17 cellular contexts compared by ENCODE assay signal in the genomic region with DNA sequence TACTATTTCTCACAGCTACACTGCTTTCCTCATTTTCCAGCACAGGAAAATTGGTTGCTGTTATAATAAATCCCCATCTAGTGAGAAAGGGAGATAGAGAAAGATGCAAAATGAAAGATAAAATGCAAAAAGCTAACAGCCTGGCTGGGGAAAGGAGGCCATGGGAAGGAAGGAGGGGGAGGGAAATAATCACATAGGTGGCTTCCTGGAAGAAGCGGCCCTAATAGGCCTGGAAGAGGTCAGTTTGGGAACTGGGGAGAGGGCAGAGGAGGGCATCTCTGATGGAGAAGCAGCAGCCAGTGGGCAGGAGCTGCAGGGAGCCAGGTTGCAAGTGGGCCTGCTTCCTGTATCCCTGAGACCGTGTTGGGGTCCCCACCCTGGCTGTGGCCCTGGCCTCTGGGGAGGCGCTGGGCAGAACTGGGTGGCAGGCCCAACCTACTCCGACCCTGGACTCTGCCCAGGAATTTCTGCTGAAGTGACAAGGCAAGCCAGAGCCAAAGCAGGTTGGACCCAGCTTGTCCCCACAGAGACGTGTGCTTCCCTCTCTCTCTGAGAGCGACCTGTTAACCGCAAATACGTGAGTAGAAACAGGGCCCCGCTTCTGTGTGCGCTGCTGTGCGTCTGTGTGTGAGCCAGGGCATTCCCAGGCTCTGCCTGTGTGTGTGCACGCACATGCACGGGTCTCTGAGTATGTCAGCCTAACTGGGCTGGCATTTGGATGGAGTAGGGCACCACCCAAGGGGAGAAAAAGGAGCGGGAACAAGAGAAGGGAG. TPM values are rescaled to one million over a fixed set of nuclear protein-coding genes. Genes with fewer than 3 reads are reported as not detected.
DNase-seq lines count a peak whose midpoint lies in the region; ATAC-seq, FAIRE-seq and TF ChIP-seq lines count a peak whose summit lies in the region.
"Had no signal": no experiment of that assay in that cellular context is flagged by ENCODE, and none has a peak within 500 bp of the region (broad histone marks: within the 10 kb centered on the region; RNA-seq: fewer than 3 reads in every experiment).

No MANE protein-coding gene starts in this region.

- H3K79me2 ChIP-seq in K562 (ENCODE audit: control insufficient read depth, insufficient read depth, low read length) (no peaks in the 10 kb centered on the region), HepG2 (ENCODE audit: insufficient read depth, low read length) (no peaks in the 10 kb centered on the region)

- TF ChIP-seq EP300 in K562 (IDR thresholded peaks at IDR 0.05; ENCODE audit: low read length): no peak
- peak in 1 of 2 experiments; percentile 40; a peak in 1 of 4 replicates for TF ChIP-seq EP300 in HepG2 (IDR thresholded peaks at IDR 0.05; ENCODE audit: low read depth in 2 of 2, low read length in 2 of 2)
- no peak for TF ChIP-seq EP300 in HepG2 (CRISPR knock-in tag; IDR thresholded peaks at IDR 0.05; ENCODE audit: borderline replicate concordance)

- H3K9ac ChIP-seq in K562 (ENCODE audit: insufficient read depth in 1 of 2, low read depth in 2 of 2, low read length in 2 of 2): 0 out of 4 replicates have a peak overlapping the region, but pooled peaks of 1 of the 2 experiments have one; percentile 42
- H3K9ac ChIP-seq in HepG2 (ENCODE audit: insufficient read depth, low read depth, low read length): peak overlapping the region; percentile 57

- H2AFZ ChIP-seq in K562 (ENCODE audit: low read depth, low read length) (peak overlapping the region; percentile 34), HepG2 (ENCODE audit: low read length) (peak overlapping the region; percentile 34)

- TF ChIP-seq CTCF in K562 (IDR thresholded peaks at IDR 0.05 in 2 of 3, conservative IDR thresholded peaks at IDR 0.05 in 1 of 3; ENCODE audit: insufficient read depth in 2 of 3, low read depth in 1 of 3, low read length in 3 of 3) (no peak), heart right ventricle (IDR thresholded peaks at IDR 0.05) (no peak), HepG2 (CRISPR knock-in tag; IDR thresholded peaks at IDR 0.05) (peak; percentile 20; the same call in 1 of the 2 replicates), psoas muscle (IDR thresholded peaks at IDR 0.05) (no peak), dorsolateral prefrontal cortex (IDR thresholded peaks at IDR 0.05 in 54 of 56, conservative IDR thresholded peaks at IDR 0.05 in 2 of 56; ENCODE audit: low read depth in 1 of 56, partially characterized antibody in 56 of 56) (no peak), tibial artery (IDR thresholded peaks at IDR 0.05) (no peak)

- TF ChIP-seq RAD21 in K562 (CRISPR knock-in tag; conservative IDR thresholded peaks at IDR 0.05 in 1 of 2, IDR thresholded peaks at IDR 0.05 in 1 of 2): no peak
- TF ChIP-seq RAD21 in HepG2 (CRISPR knock-in tag; IDR thresholded peaks at IDR 0.05): no peak

- BruUV-seq in K562 (replicated peaks; lab: Mats Ljungman, UMichigan) (no TSS peak), HepG2 (replicated peaks; lab: Mats Ljungman, UMichigan) (no TSS peak)

- DNase-seq in K562 (ENCODE audit: extremely low read depth in 1 of 4, low spot score in 3 of 4) (no peak), heart right ventricle (peak in 1 of 2 donors; percentile 38), HepG2 (ENCODE audit: low spot score) (peak; percentile 71), psoas muscle (no peak), dorsolateral prefrontal cortex (no peak), DMS79 (lab: John Stamatoyannopoulos, UW) (no peak), tibial artery (no peak)
- DNase-seq: DMS 273 treated with DMSO at 0.1 percent for 48 hours, H9, IMR-90, Kasumi-1, MM.1S, NCI-H1092 treated with DMSO at 0.1 percent for 48 hours, NCI-H524, SHP77 treated with DMSO at 0.1 percent for 48 hours had no signal

- no peaks in the 10 kb centered on the region for H3K9me1 ChIP-seq in K562 (ENCODE audit: control insufficient read depth, insufficient read depth, low read length)

- ATAC-seq in K562 (no peak), heart right ventricle (peak; percentile 18 to 75 (median 69)), HepG2 (peak; percentile 83), psoas muscle (peak in 2 of 4 donors; percentile 40 to 56)

- peaks cover 2 to 10% of the 10 kb centered on the region in 2 experiments; a peak in 3 of 5 replicates for H3K27me3 ChIP-seq in K562 (ENCODE audit: control insufficient read depth in 2 of 2, insufficient read depth in 2 of 2, low read length in 2 of 2)
- no peaks in the 10 kb centered on the region for H3K27me3 ChIP-seq in heart right ventricle
- H3K27me3 ChIP-seq in HepG2 (ENCODE audit: control insufficient read depth in 1 of 2, insufficient read depth in 2 of 2, low read length in 2 of 2): no peaks in the 10 kb centered on the region; a peak in 1 of 5 replicates
- H3K27me3 ChIP-seq in psoas muscle (ENCODE audit: insufficient read depth in 3 of 3, low read length in 2 of 3): no peaks in the 10 kb centered on the region
- peaks cover 0 to 5% (median 0%) of the 10 kb centered on the region in 45 donors for H3K27me3 ChIP-seq in dorsolateral prefrontal cortex
- peaks cover 0 to 7% of the 10 kb centered on the region in 2 donors for H3K27me3 ChIP-seq in tibial artery

- H3K9me3 ChIP-seq in K562 (replicated peaks; ENCODE audit: control insufficient read depth, insufficient read depth, low read depth, low read length): no peaks in the 10 kb centered on the region
- no peaks in the 10 kb centered on the region for H3K9me3 ChIP-seq in heart right ventricle
- H3K9me3 ChIP-seq in HepG2 (ENCODE audit: low read length): no peaks in the 10 kb centered on the region
- no peaks in the 10 kb centered on the region for H3K9me3 ChIP-seq in psoas muscle
- no peaks in the 10 kb centered on the region for H3K9me3 ChIP-seq in tibial artery

- in situ Hi-C loops in K562 (cut with MboI) (loop anchor here (25.0 kb wide), 1 partner anchor 299 kb away; no protein-coding TSS in a partner anchor), HepG2 (cut with HindIII; ENCODE audit: extremely low pct_ligation_motif_present, low pct_unique_long_range_greater_than_20kb) (no loop called here)

- H3K4me2 ChIP-seq in K562 (ENCODE audit: insufficient read depth, low read length): no peak overlapping the region
- H3K4me2 ChIP-seq in HepG2 (ENCODE audit: low read depth, low read length): peak overlapping the region; percentile 90

- TF ChIP-seq POLR2A in K562 (conservative IDR thresholded peaks at IDR 0.05): no peak
- TF ChIP-seq POLR2A in HepG2 (IDR thresholded peaks at IDR 0.05; ENCODE audit: insufficient read depth in 1 of 2, low read depth in 2 of 2, low read length in 2 of 2): peak in 1 of 2 experiments; percentile 44; a peak in 1 of 4 replicates

- H3K36me3 ChIP-seq in K562 (ENCODE audit: control insufficient read depth, insufficient read depth, low read length): no peaks in the 10 kb centered on the region
- H3K36me3 ChIP-seq in heart right ventricle: no peaks in the 10 kb centered on the region
- no peaks in the 10 kb centered on the region for H3K36me3 ChIP-seq in HepG2 (replicated peaks in 1 of 2; ENCODE audit: control insufficient read depth in 1 of 2, insufficient read depth in 2 of 2, low read length in 2 of 2)
- H3K36me3 ChIP-seq in psoas muscle (ENCODE audit: insufficient read depth in 1 of 2, low read depth in 1 of 2): no peaks in the 10 kb centered on the region
- H3K36me3 ChIP-seq in tibial artery: no peaks in the 10 kb centered on the region

- H3K27ac ChIP-seq in K562 (ENCODE audit: extremely low read depth, low read depth, low read length): no peak overlapping the region
- peak overlapping the region in 5 of 10 donors; percentile 30 to 65 (median 58) for H3K27ac ChIP-seq in heart right ventricle
- peak overlapping the region; percentile 73 for H3K27ac ChIP-seq in HepG2 (ENCODE audit: extremely low read length, insufficient read depth, low read length)
- H3K27ac ChIP-seq in psoas muscle: peak overlapping the region; percentile 30
- no peak overlapping the region for H3K27ac ChIP-seq in dorsolateral prefrontal cortex
- H3K27ac ChIP-seq in tibial artery: no peak overlapping the region
- H3K27ac ChIP-seq: C4-2B had no signal

- no peak overlapping the region for H3K4me3 ChIP-seq in K562
- H3K4me3 ChIP-seq in heart right ventricle: no peak overlapping the region
- H3K4me3 ChIP-seq in HepG2 (replicated peaks in 1 of 3; ENCODE audit: insufficient read depth in 1 of 3, low read depth in 2 of 3, low read length in 3 of 3): peak overlapping the region; percentile 28 to 69 (median 48); a peak in 4 of 6 replicates
- no peak overlapping the region for H3K4me3 ChIP-seq in psoas muscle
- H3K4me3 ChIP-seq in dorsolateral prefrontal cortex: no peak overlapping the region
- no peak overlapping the region for H3K4me3 ChIP-seq in tibial artery

- POLR2A ChIA-PET in K562 (lab: Yijun Ruan, JAX) (interaction anchor here (0.6 to 2.0 kb wide), 2 partner anchors 15 to 68 kb away, joined by 3 to 6 read pairs; no protein-coding TSS in a partner anchor), HepG2 (lab: Yijun Ruan, JAX) (no interaction called here)

- intact Hi-C loops in K562 (cut with micrococcal nuclease) (loop anchor here (10.0 kb wide), 1 partner anchor 158 kb away; no protein-coding TSS in a partner anchor), heart right ventricle (cut with DNase I) (no loop called here), HepG2 (cut with micrococcal nuclease; ENCODE audit: unreplicated experiment) (no loop called here), psoas muscle (cut with DNase I) (no loop called here), dorsolateral prefrontal cortex (cut with DNase I) (no loop called here), tibial artery (cut with DNase I; ENCODE audit: low total_unique reads) (no loop called here)

- FAIRE-seq in K562 (lab: Jason Lieb, UNC) (no peak), HepG2 (lab: Jason Lieb, UNC) (no peak)
- FAIRE-seq: RCC 7860 had no signal

- no peaks in the 10 kb centered on the region for H4K20me1 ChIP-seq in K562 (replicated peaks; ENCODE audit: control insufficient read depth, insufficient read depth, low read length)
- H4K20me1 ChIP-seq in HepG2 (ENCODE audit: insufficient read depth, low read length): no peaks in the 10 kb centered on the region

- 8% methylated on average over 14 of the region's 14 CpGs for WGBS in K562 (ENCODE audit: insufficient coverage, low coverage, missing lambda C conversion rate)
- WGBS in heart right ventricle, 2 donors: 47 to 75% methylated on average over 14 of the region's 14 CpGs
- WGBS in HepG2 (ENCODE audit: low lambda C conversion rate): 2% methylated on average over 9 of the region's 14 CpGs
- 67 to 79% (median 69%) methylated on average over 14 of the region's 14 CpGs for WGBS in psoas muscle, 3 donors

- H3K4me1 ChIP-seq in K562 (replicated peaks in 1 of 2; ENCODE audit: control insufficient read depth in 2 of 2, insufficient read depth in 2 of 2, low read length in 2 of 2): peaks cover 3 to 10% of the 10 kb centered on the region in 2 experiments; a peak in 3 of 5 replicates
- H3K4me1 ChIP-seq in heart right ventricle: peaks cover 0 to 35% (median 12%) of the 10 kb centered on the region in 9 donors
- H3K4me1 ChIP-seq in HepG2 (ENCODE audit: insufficient read depth, low read length): peaks cover 58% of the 10 kb centered on the region
- H3K4me1 ChIP-seq in psoas muscle: no peaks in the 10 kb centered on the region
- H3K4me1 ChIP-seq in tibial artery: peaks cover 0 to 18% (median 3%) of the 10 kb centered on the region in 4 donors

- CTCF ChIA-PET in K562 (lab: Yijun Ruan, JAX; ENCODE audit: low intra/inter-chr PET ratio) (no interaction called here), HepG2 (lab: Yijun Ruan, JAX; ENCODE audit: low intra/inter-chr PET ratio, low total read pairs) (no interaction called here)

RNA-seq across cellular contexts. Expression of a gene that starts 1.9 kb away (rescaled TPM):
- 0.14 TPM in 1 of 2 replicates, not detected in the other for total RNA-seq in K562 (2011; cell fraction: chromatin; rRNA removed; ENCODE audit: low replicate concordance)
- 0.26 TPM in 1 of 2 replicates, not detected in the other for total RNA-seq in K562 (2011; cell fraction: nucleolus; rRNA removed)
- 0.15 TPM in 1 of 2 replicates, not detected in the other for total RNA-seq in K562 (2011; cell fraction: nucleoplasm; rRNA removed)
- total RNA-seq in K562 (2014; rRNA removed) (not detected in 2 replicates), K562 (2014; rRNA removed; fragmentation: Illumina TruSeq; extraction: Trizol) (not detected in 2 replicates), K562 (2015; rRNA removed; fragmentation: Illumina TruSeq; extraction: Trizol) (not detected in 2 replicates), K562 (2021) (not detected in 2 replicates), heart right ventricle (1 to 10 TPM in 8 of 10 donors, under 1 TPM in 2; 0.26 to 2.2 (median 1.6) TPM), HepG2 (2016; rRNA removed; fragmentation: Illumina TruSeq; extraction: Trizol) (0.31 and 0.39 TPM in 2 replicates), psoas muscle (1 to 10 TPM in 1 of 4 donors, under 1 TPM in 3; 0.23 to 1.9 (median 0.44) TPM), dorsolateral prefrontal cortex (under 1 TPM in 20 of 120 experiments, not detected in 100; 0.17 to 0.61 (median 0.28) TPM)
- polyA plus RNA-seq in K562 (2011; rRNA removed) (not detected in 2 replicates), K562 (2014; fragmentation: Illumina TruSeq; extraction: Trizol) (not detected in 2 replicates), K562 (2014; fragmentation: Nextera tagmentation; extraction: Ambion mirVana) (under 1 TPM in 1 of 2 experiments, not detected in 1; 0.04 TPM), K562 (2014; rRNA removed) (not detected in 2 replicates), heart right ventricle (1 to 10 TPM in 1 of 2 donors, under 1 TPM in 1; 0.07 to 1.3 TPM), HepG2 (2011; rRNA removed) (5.8 and 8.6 TPM in 2 replicates), psoas muscle (under 1 TPM; 0.13 to 0.34 (median 0.21) TPM)
- polyA plus RNA-seq in K562 (2011; cell fraction: cytosol; rRNA removed): 0.06 TPM in 1 of 2 replicates, not detected in the other
- polyA plus RNA-seq in K562 (2011; cell fraction: nucleus; rRNA removed): 0.06 TPM in 1 of 2 replicates, not detected in the other
- polyA plus RNA-seq in K562 (2012): not detected in 2 replicates
- not detected in 2 replicates for polyA minus RNA-seq in K562 (2011; rRNA and poly(A)+ RNA removed)
- not detected in 2 replicates for polyA minus RNA-seq in K562 (2011; cell fraction: cytosol; rRNA and poly(A)+ RNA removed)
- polyA minus RNA-seq in K562 (2011; cell fraction: nucleus; rRNA and poly(A)+ RNA removed): not detected in 2 replicates
- not detected in 2 replicates for total RNA-seq in HepG2 (2016; cell fraction: cytosol; rRNA removed; fragmentation: Illumina TruSeq; extraction: Trizol; ENCODE audit: low read depth)
- 0.21 and 0.43 TPM in 2 replicates for total RNA-seq in HepG2 (2016; cell fraction: insoluble cytoplasmic fraction; rRNA removed; fragmentation: Illumina TruSeq; extraction: Trizol)
- 0.14 and 0.15 TPM in 2 replicates for total RNA-seq in HepG2 (2016; cell fraction: membrane; rRNA removed; fragmentation: Illumina TruSeq; extraction: Trizol)
- 0.28 and 0.59 TPM in 2 replicates for total RNA-seq in HepG2 (2016; cell fraction: nucleus; rRNA removed; fragmentation: Illumina TruSeq; extraction: Trizol)
- 3.5 and 4.1 TPM in 2 replicates for polyA plus RNA-seq in HepG2 (2011; cell fraction: cytosol; rRNA removed)
- polyA plus RNA-seq in HepG2 (2011; cell fraction: nucleus; rRNA removed): 15.9 and 18.6 TPM in 2 replicates
- polyA plus RNA-seq in HepG2 (2012): 4.6 and 13.0 TPM in 2 replicates
- 0.06 TPM in 1 of 2 replicates, not detected in the other for polyA plus RNA-seq in HepG2 (2016; cell fraction: cytosol; fragmentation: Illumina TruSeq; extraction: Trizol; ENCODE audit: low read depth)
- polyA plus RNA-seq in HepG2 (2016; cell fraction: insoluble cytoplasmic fraction; fragmentation: Illumina TruSeq; extraction: Trizol; ENCODE audit: low read depth): 0.19 and 0.36 TPM in 2 replicates
- 0.09 and 0.14 TPM in 2 replicates for polyA plus RNA-seq in HepG2 (2016; cell fraction: membrane; fragmentation: Illumina TruSeq; extraction: Trizol; ENCODE audit: low read depth)
- 0.67 and 1.0 TPM in 2 replicates for polyA plus RNA-seq in HepG2 (2016; cell fraction: nucleus; fragmentation: Illumina TruSeq; extraction: Trizol; ENCODE audit: insufficient read depth, low read depth)
- polyA minus RNA-seq in HepG2 (2011; rRNA and poly(A)+ RNA removed; ENCODE audit: low replicate concordance): 15.2 TPM in 1 of 2 replicates, not detected in the other
- 2.1 and 2.8 TPM in 2 replicates for polyA minus RNA-seq in HepG2 (2011; cell fraction: cytosol; rRNA and poly(A)+ RNA removed)
- polyA minus RNA-seq in HepG2 (2011; cell fraction: nucleus; rRNA and poly(A)+ RNA removed): 8.0 and 10.1 TPM in 2 replicates
- total RNA-seq: IMR-90 had no signal
- polyA plus RNA-seq: IMR-90 had no signal

Comparison
In these comparisons a context has a peak if more than half of its experiments do, and no peak if none do; other contexts are left out.
1. H3K27ac ChIP-seq: peak in HepG2 (single experiment) and psoas muscle (single experiment); none in K562 (single experiment), dorsolateral prefrontal cortex (0 of 59) and tibial artery (0 of 2).
2. H3K4me3 ChIP-seq: peak in HepG2 (3 of 3); none in K562 (single experiment), heart right ventricle (0 of 10), psoas muscle (single experiment), dorsolateral prefrontal cortex (0 of 59) and tibial artery (0 of 2).